In genomic region chr5:88679638-88680037, GRCh38 we compare ENCODE assay signal across 11 cellular contexts.
DNase-seq lines count a peak whose midpoint lies in the region; ATAC-seq and TF ChIP-seq lines count a peak whose summit lies in the region.
"Had no signal": no experiment of that assay in that cellular context is flagged by ENCODE, and none has a peak within 500 bp of the region (broad histone marks: within the 10 kb centered on the region; RNA-seq: fewer than 3 reads in every experiment).

No MANE protein-coding gene starts in this region.

- no peak for ATAC-seq in stimulated activated naive CD8-positive, alpha-beta T cell treated with anti-CD3 and anti-CD28 coated beads, Interleukin-15, Interleukin-2, amounts not matched to agents 100 U/mL and 50 U/mL, for 24 hours
- ATAC-seq in activated CD8-positive, alpha-beta T cell treated with anti-CD3 and anti-CD28 coated beads for 36 hours = no peak

- peaks cover 0 to 36% (median 29%) of the 10 kb centered on the region in 4 donors for H3K4me1 ChIP-seq in tibial artery
- H3K4me1 ChIP-seq: BE2C, SJCRH30 had no signal

- peaks cover 87% of the 10 kb centered on the region for H3K27me3 Mint-ChIP-seq in stimulated activated naive CD8-positive, alpha-beta T cell treated with anti-CD3 and anti-CD28 coated beads, Interleukin-15, Interleukin-2, amounts not matched to agents 100 ng/mL and 50 ng/mL, for 24 hours
- H3K27me3 Mint-ChIP-seq in nephron progenitor cell (ENCODE audit: low read depth, poor library complexity) = peaks cover 100% of the 10 kb centered on the region
- H3K27me3 Mint-ChIP-seq in activated CD8-positive, alpha-beta T cell treated with anti-CD3 and anti-CD28 coated beads for 36 hours = peaks cover 75% of the 10 kb centered on the region

- H3K9me3 ChIP-seq in tibial artery = no peaks in the 10 kb centered on the region
- H3K9me3 ChIP-seq: BE2C, neutrophil, SJCRH30 had no signal

- H3K27me3 ChIP-seq in layer of hippocampus (ENCODE audit: control insufficient read depth, insufficient read depth, low read length) (peaks cover 3% of the 10 kb centered on the region), tibial artery (peaks cover 6 to 98% of the 10 kb centered on the region in 2 donors)
- H3K27me3 ChIP-seq: SJCRH30 had no signal

- TF ChIP-seq CTCF in nephron progenitor cell (IDR thresholded peaks at IDR 0.05) (no peak), tibial artery (IDR thresholded peaks at IDR 0.05) (no peak)
- no peak for TF ChIP-seq CTCF in activated CD8-positive, alpha-beta T cell treated with anti-CD3 and anti-CD28 coated beads for 36 hours (IDR thresholded peaks at IDR 0.05)

- H3K4me3 ChIP-seq in tibial artery = no peak overlapping the region

- DNase-seq in stimulated activated naive CD8-positive, alpha-beta T cell treated with anti-CD3 and anti-CD28 coated beads, Interleukin-15, Interleukin-2, amounts not matched to agents 100 U/mL and 50 U/mL, for 24 hours = no peak
- DNase-seq in UCSD-AML1 (lab: John Stamatoyannopoulos, UW; ENCODE audit: unreplicated experiment) (peak; percentile 3), nephron progenitor cell (no peak), DMS114 treated with DMSO at 0.1 percent for 48 hours (lab: John Stamatoyannopoulos, UW; ENCODE audit: unreplicated experiment) (no peak), tibial artery (no peak)
- no peak for DNase-seq in activated CD8-positive, alpha-beta T cell treated with anti-CD3 and anti-CD28 coated beads for 36 hours

- peak overlapping the region; percentile 40 for H3K27ac Mint-ChIP-seq in stimulated activated naive CD8-positive, alpha-beta T cell treated with anti-CD3 and anti-CD28 coated beads, Interleukin-15, Interleukin-2, amounts not matched to agents 100 ng/mL and 50 ng/mL, for 24 hours
- H3K27ac Mint-ChIP-seq in nephron progenitor cell = no peak overlapping the region
- H3K27ac Mint-ChIP-seq in activated CD8-positive, alpha-beta T cell treated with anti-CD3 and anti-CD28 coated beads for 36 hours = no peak overlapping the region

- H3K36me3 ChIP-seq in tibial artery = no peaks in the 10 kb centered on the region
- H3K36me3 ChIP-seq: BE2C, neutrophil, SJCRH30 had no signal

- CTCF ChIA-PET in activated CD8-positive, alpha-beta T cell treated with anti-CD3 and anti-CD28 coated beads for 36 hours (lab: Charles Lee) = interaction anchor here (0.7 to 5.6 kb wide), 9 partner anchors 12 to 909 kb away, joined by 3 to 88 read pairs (median 3); no protein-coding TSS in a partner anchor

- no peaks in the 10 kb centered on the region for H3K9me3 Mint-ChIP-seq in stimulated activated naive CD8-positive, alpha-beta T cell treated with anti-CD3 and anti-CD28 coated beads, Interleukin-15, Interleukin-2, amounts not matched to agents 100 ng/mL and 50 ng/mL, for 24 hours
- no peaks in the 10 kb centered on the region for H3K9me3 Mint-ChIP-seq in nephron progenitor cell
- H3K9me3 Mint-ChIP-seq in activated CD8-positive, alpha-beta T cell treated with anti-CD3 and anti-CD28 coated beads for 36 hours = no peaks in the 10 kb centered on the region

- intact Hi-C loops in activated CD8-positive, alpha-beta T cell treated with anti-CD3 and anti-CD28 coated beads for 36 hours (cut with micrococcal nuclease) = loop anchor here (5.0 to 10.0 kb wide), 2 partner anchors 415 to 537 kb away; partner anchors contain the start of gene TMEM161B
- intact Hi-C loops in tibial artery (cut with DNase I; ENCODE audit: low total_unique reads) = loop anchor here (5.0 kb wide), 2 partner anchors 537 to 897 kb away; no protein-coding TSS in a partner anchor

- peaks cover 38% of the 10 kb centered on the region for H3K4me1 Mint-ChIP-seq in stimulated activated naive CD8-positive, alpha-beta T cell treated with anti-CD3 and anti-CD28 coated beads, Interleukin-15, Interleukin-2, amounts not matched to agents 100 ng/mL and 50 ng/mL, for 24 hours (ENCODE audit: low read depth)
- H3K4me1 Mint-ChIP-seq in nephron progenitor cell = peaks cover 29% of the 10 kb centered on the region
- H3K4me1 Mint-ChIP-seq in activated CD8-positive, alpha-beta T cell treated with anti-CD3 and anti-CD28 coated beads for 36 hours (ENCODE audit: low read depth) = peaks cover 16% of the 10 kb centered on the region

- H3K27ac ChIP-seq in layer of hippocampus (ENCODE audit: low read depth, low read length) (peak overlapping the region; percentile 48), tibial artery (no peak overlapping the region)
- H3K27ac ChIP-seq: neutrophil had no signal

- POLR2A ChIA-PET in activated CD8-positive, alpha-beta T cell treated with anti-CD3 and anti-CD28 coated beads for 36 hours (lab: Charles Lee) = no interaction called here

- H3K4me3 Mint-ChIP-seq in stimulated activated naive CD8-positive, alpha-beta T cell treated with anti-CD3 and anti-CD28 coated beads, Interleukin-15, Interleukin-2, amounts not matched to agents 100 ng/mL and 50 ng/mL, for 24 hours = no peak overlapping the region
- no peak overlapping the region for H3K4me3 Mint-ChIP-seq in nephron progenitor cell
- no peak overlapping the region for H3K4me3 Mint-ChIP-seq in activated CD8-positive, alpha-beta T cell treated with anti-CD3 and anti-CD28 coated beads for 36 hours

- H3K36me3 Mint-ChIP-seq in stimulated activated naive CD8-positive, alpha-beta T cell treated with anti-CD3 and anti-CD28 coated beads, Interleukin-15, Interleukin-2, amounts not matched to agents 100 ng/mL and 50 ng/mL, for 24 hours (ENCODE audit: low read depth) = peaks cover 4% of the 10 kb centered on the region
- no peaks in the 10 kb centered on the region for H3K36me3 Mint-ChIP-seq in nephron progenitor cell (ENCODE audit: low read depth)
- peaks cover 7% of the 10 kb centered on the region for H3K36me3 Mint-ChIP-seq in activated CD8-positive, alpha-beta T cell treated with anti-CD3 and anti-CD28 coated beads for 36 hours (ENCODE audit: low read depth)
